Comparison of ENCODE assay signal across 23 cellular contexts in the genomic region with DNA sequence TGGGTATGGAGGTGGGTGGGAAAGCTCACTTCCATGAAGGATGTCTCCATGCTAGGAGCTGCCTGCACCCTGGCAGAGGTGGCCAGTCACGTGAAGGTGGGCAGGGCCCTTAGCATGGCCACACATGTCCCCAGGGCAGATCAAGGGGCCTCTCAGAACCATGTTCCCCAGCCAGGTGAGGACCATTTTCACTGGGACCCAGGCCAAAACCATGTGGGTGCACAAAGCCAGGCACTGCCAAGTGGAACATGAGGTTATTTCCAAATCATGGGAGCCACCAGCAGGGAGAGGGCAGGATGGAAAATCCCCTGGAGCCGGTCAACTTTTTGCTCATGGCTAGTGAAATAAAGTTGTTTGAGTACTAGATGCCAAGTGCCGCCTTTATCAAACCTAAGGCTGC. TPM values are rescaled to one million over a fixed set of nuclear protein-coding genes. Genes with fewer than 3 reads are reported as not detected.
DNase-seq lines count a peak whose midpoint lies in the region; ATAC-seq, FAIRE-seq and TF ChIP-seq lines count a peak whose summit lies in the region.
"Had no signal": no experiment of that assay in that cellular context is flagged by ENCODE, and none has a peak within 500 bp of the region (broad histone marks: within the 10 kb centered on the region; RNA-seq: fewer than 3 reads in every experiment).

No MANE protein-coding gene starts in this region.

- POLR2A ChIA-PET in MCF 10A (lab: Yijun Ruan, JAX) (interaction anchor here (0.6 to 5.7 kb wide), 4 partner anchors 9 to 25 kb away, joined by 3 to 55 read pairs (median 11); partner anchors contain the start of genes ZNF672 and ZNF692), HepG2 (lab: Yijun Ruan, JAX) (interaction anchor here (1.3 kb wide), 2 partner anchors 10 to 11 kb away, joined by 3 to 6 read pairs; partner anchors contain the start of gene ZNF672), PC-9 (lab: Charles Lee; ENCODE audit: unreplicated experiment) (no interaction called here)

- H3K27me3 ChIP-seq in breast epithelium, result no peaks in the 10 kb centered on the region
- H3K27me3 ChIP-seq in HepG2 (ENCODE audit: control insufficient read depth in 1 of 2, insufficient read depth in 2 of 2, low read length in 2 of 2), result no peaks in the 10 kb centered on the region
- H3K27me3 ChIP-seq in PC-9 (ENCODE audit: insufficient read depth, low read depth), result no peaks in the 10 kb centered on the region
- H3K27me3 ChIP-seq: heart left ventricle, transverse colon had no signal

- CTCF ChIA-PET in MCF 10A (lab: Yijun Ruan, JAX) (interaction anchor here (0.6 to 2.5 kb wide), 5 partner anchors 8 to 65 kb away, joined by 3 to 10 read pairs (median 3); partner anchors contain the start of gene ZNF692), HepG2 (lab: Yijun Ruan, JAX; ENCODE audit: low intra/inter-chr PET ratio, low total read pairs) (no interaction called here), PC-9 (lab: Charles Lee) (no interaction called here)

- H3K9me3 ChIP-seq in breast epithelium, result no peaks in the 10 kb centered on the region
- no peaks in the 10 kb centered on the region for H3K9me3 ChIP-seq in HepG2 (ENCODE audit: low read length)
- no peaks in the 10 kb centered on the region for H3K9me3 ChIP-seq in PC-9 (ENCODE audit: insufficient read depth, low read depth)
- H3K9me3 ChIP-seq: heart left ventricle, mucosa of descending colon, transverse colon had no signal

- 95% methylated on average over 2 of the region's 3 CpGs for WGBS in HepG2 (ENCODE audit: low lambda C conversion rate)

- H3K4me1 Mint-ChIP-seq in MCF 10A (ENCODE audit: insufficient read depth, unreplicated experiment) (peaks cover 5% of the 10 kb centered on the region), type B pancreatic cell (ENCODE audit: unreplicated experiment) (no peaks in the 10 kb centered on the region)
- H3K4me1 Mint-ChIP-seq in activated T-helper 1 cell treated with anti-CD3 and anti-CD28 coated beads, Interleukin-12 subunit alpha, Interleukin-12 subunit beta, Interleukin-2, Interleukin-4 antibody, amounts not matched to agents 30 ng/mL and 10 ng/mL and 1 ng/mL, durations not matched to agents 14 hours and 24 hours and 36 hours (ENCODE audit: low read depth), result no peaks in the 10 kb centered on the region

- BruUV-seq in MCF 10A (replicated peaks; lab: Mats Ljungman, UMichigan), result TSS peak; percentile 6
- TSS peak; percentile 8 for BruUV-seq in HepG2 (replicated peaks; lab: Mats Ljungman, UMichigan)
- BruUV-seq in PC-9 (replicated peaks; lab: Mats Ljungman, UMichigan), result no TSS peak

- H3K4me1 ChIP-seq in breast epithelium, result no peaks in the 10 kb centered on the region
- H3K4me1 ChIP-seq in HepG2 (ENCODE audit: insufficient read depth, low read length), result no peaks in the 10 kb centered on the region
- H3K4me1 ChIP-seq in PC-9 (replicated peaks; ENCODE audit: insufficient read depth), result no peaks in the 10 kb centered on the region
- H3K4me1 ChIP-seq: transverse colon had no signal

- H3K36me3 ChIP-seq in breast epithelium (peaks cover 18% of the 10 kb centered on the region), HepG2 (replicated peaks in 1 of 2; ENCODE audit: control insufficient read depth in 1 of 2, insufficient read depth in 2 of 2, low read length in 2 of 2) (peaks cover 28 to 67% of the 10 kb centered on the region in 2 experiments), PC-9 (ENCODE audit: low read depth) (no peaks in the 10 kb centered on the region; the same call in 1 of the 2 replicates)

- no peaks in the 10 kb centered on the region for H3F3A ChIP-seq in PC-9 (ENCODE audit: insufficient read depth, low read depth)

- FAIRE-seq in HepG2 (lab: Jason Lieb, UNC), result no peak
- FAIRE-seq: endothelial cell of umbilical vein had no signal

- H2AFZ ChIP-seq in HepG2 (ENCODE audit: low read length), result no peak overlapping the region
- no peak overlapping the region for H2AFZ ChIP-seq in PC-9

- H3K27ac ChIP-seq in breast epithelium (no peak overlapping the region), HepG2 (ENCODE audit: extremely low read length, insufficient read depth, low read length) (no peak overlapping the region), PC-9 (no peak overlapping the region)
- H3K27ac ChIP-seq: C4-2B, heart left ventricle, transverse colon had no signal

- H3K4me3 ChIP-seq in breast epithelium (no peak overlapping the region), HepG2 (replicated peaks in 1 of 3; ENCODE audit: insufficient read depth in 1 of 3, low read depth in 2 of 3, low read length in 3 of 3) (no peak overlapping the region), PC-9 (no peak overlapping the region)
- H3K4me3 ChIP-seq: heart left ventricle, mucosa of descending colon, transverse colon had no signal

- H3K9me3 Mint-ChIP-seq in MCF 10A (ENCODE audit: unreplicated experiment) (no peaks in the 10 kb centered on the region), type B pancreatic cell (no peaks in the 10 kb centered on the region)
- H3K9me3 Mint-ChIP-seq in activated T-helper 1 cell treated with anti-CD3 and anti-CD28 coated beads, Interleukin-12 subunit alpha, Interleukin-12 subunit beta, Interleukin-2, Interleukin-4 antibody, amounts not matched to agents 30 ng/mL and 10 ng/mL and 1 ng/mL, durations not matched to agents 14 hours and 24 hours and 36 hours, result no peaks in the 10 kb centered on the region

- H3K4me3 Mint-ChIP-seq in MCF 10A (ENCODE audit: unreplicated experiment) (no peak overlapping the region), type B pancreatic cell (no peak overlapping the region)
- no peak overlapping the region for H3K4me3 Mint-ChIP-seq in activated T-helper 1 cell treated with anti-CD3 and anti-CD28 coated beads, Interleukin-12 subunit alpha, Interleukin-12 subunit beta, Interleukin-2, Interleukin-4 antibody, amounts not matched to agents 30 ng/mL and 10 ng/mL and 1 ng/mL, durations not matched to agents 14 hours and 24 hours and 36 hours

- H3K79me2 ChIP-seq in HepG2 (ENCODE audit: insufficient read depth, low read length) (no peaks in the 10 kb centered on the region), PC-9 (ENCODE audit: low read depth) (no peaks in the 10 kb centered on the region; the same call in 1 of the 2 replicates)

- DNase-seq in MCF 10A (ENCODE audit: unreplicated experiment) (peak; percentile 54), breast epithelium (ENCODE audit: low spot score in 2 of 2) (no peak), HepG2 (ENCODE audit: low spot score) (no peak), type B pancreatic cell (ENCODE audit: extremely low spot score, unreplicated experiment) (peak; percentile 29), SIG-M5 treated with dmso at 0.1 percent for 504 hours (lab: John Stamatoyannopoulos, UW; ENCODE audit: unreplicated experiment) (no peak), PC-9 (no peak), NCI-H446 (lab: John Stamatoyannopoulos, UW) (no peak)
- DNase-seq in activated T-helper 1 cell treated with anti-CD3 and anti-CD28 coated beads, Interleukin-12 subunit alpha, Interleukin-12 subunit beta, Interleukin-2, Interleukin-4 antibody, amounts not matched to agents 30 ng/mL and 10 ng/mL and 1 ng/mL, durations not matched to agents 14 hours and 24 hours and 36 hours (ENCODE audit: low spot score), result no peak
- DNase-seq: activated CD4-positive, alpha-beta T cell treated with anti-CD3 and anti-CD28 coated beads for 48 hours; activated T-cell treated with anti-CD3 and anti-CD28 coated beads for 4 hours; amniotic stem cell; HCEC 1CT; heart left ventricle; MM.1S; mucosa of descending colon; NCI-H146; NCI-H524; stimulated activated CD4-positive, alpha-beta T cell treated with anti-CD3 and anti-CD28 coated beads, Interleukin-2, amount 100 ng/mL, for 48 hours; stimulated activated naive CD8-positive, alpha-beta T cell treated with anti-CD3 and anti-CD28 coated beads, Interleukin-15, Interleukin-2, amounts not matched to agents 100 U/mL and 50 U/mL, for 24 hours; SW 1271; transverse colon had no signal

- H3K36me3 Mint-ChIP-seq in MCF 10A (ENCODE audit: insufficient read depth, unreplicated experiment) (peaks cover 46% of the 10 kb centered on the region), type B pancreatic cell (peaks cover 6% of the 10 kb centered on the region)
- H3K36me3 Mint-ChIP-seq in activated T-helper 1 cell treated with anti-CD3 and anti-CD28 coated beads, Interleukin-12 subunit alpha, Interleukin-12 subunit beta, Interleukin-2, Interleukin-4 antibody, amounts not matched to agents 30 ng/mL and 10 ng/mL and 1 ng/mL, durations not matched to agents 14 hours and 24 hours and 36 hours (ENCODE audit: low read depth), result peaks cover 19% of the 10 kb centered on the region

- H3K9ac ChIP-seq in HepG2 (ENCODE audit: insufficient read depth, low read depth, low read length), result no peak overlapping the region

- TF ChIP-seq EP300 in HepG2 (IDR thresholded peaks at IDR 0.05; ENCODE audit: low read depth in 2 of 2, low read length in 2 of 2), result no peak
- TF ChIP-seq EP300 in HepG2 (CRISPR knock-in tag; IDR thresholded peaks at IDR 0.05; ENCODE audit: borderline replicate concordance), result no peak

- in situ Hi-C loops in HepG2 (cut with HindIII; ENCODE audit: extremely low pct_ligation_motif_present, low pct_unique_long_range_greater_than_20kb), result no loop called here

- H3K27me3 Mint-ChIP-seq in MCF 10A (ENCODE audit: insufficient read depth, unreplicated experiment), result no peaks in the 10 kb centered on the region
- H3K27me3 Mint-ChIP-seq in activated T-helper 1 cell treated with anti-CD3 and anti-CD28 coated beads, Interleukin-12 subunit alpha, Interleukin-12 subunit beta, Interleukin-2, Interleukin-4 antibody, amounts not matched to agents 30 ng/mL and 10 ng/mL and 1 ng/mL, durations not matched to agents 14 hours and 24 hours and 36 hours (ENCODE audit: insufficient read depth), result no peaks in the 10 kb centered on the region
- no peaks in the 10 kb centered on the region for H3K27me3 Mint-ChIP-seq in type B pancreatic cell

- H4K20me1 ChIP-seq in HepG2 (ENCODE audit: insufficient read depth, low read length) (0 out of 2 replicates have a peak, but pooled peaks cover 3% of the 10 kb centered on the region), PC-9 (ENCODE audit: insufficient read depth) (no peaks in the 10 kb centered on the region)

- no peak for ATAC-seq in HepG2
- ATAC-seq: mucosa of descending colon; stimulated activated naive CD8-positive, alpha-beta T cell treated with anti-CD3 and anti-CD28 coated beads, Interleukin-15, Interleukin-2, amounts not matched to agents 100 U/mL and 50 U/mL, for 24 hours had no signal

- intact Hi-C loops in MCF 10A (cut with micrococcal nuclease) (no loop called here), breast epithelium (cut with DNase I; ENCODE audit: low total_unique reads) (no loop called here), HepG2 (cut with micrococcal nuclease; ENCODE audit: unreplicated experiment) (no loop called here), PC-9 (cut with micrococcal nuclease; ENCODE audit: unreplicated experiment) (no loop called here)
- intact Hi-C loops in activated T-helper 1 cell treated with anti-CD3 and anti-CD28 coated beads, Interleukin-12 subunit alpha, Interleukin-12 subunit beta, Interleukin-2, Interleukin-4 antibody, amounts not matched to agents 30 ng/mL and 10 ng/mL and 1 ng/mL, durations not matched to agents 14 hours and 24 hours and 36 hours (cut with micrococcal nuclease), result no loop called here

- no peak overlapping the region for H3K27ac Mint-ChIP-seq in MCF 10A (ENCODE audit: low read depth, unreplicated experiment)
- peak overlapping the region; percentile 50 for H3K27ac Mint-ChIP-seq in activated T-helper 1 cell treated with anti-CD3 and anti-CD28 coated beads, Interleukin-12 subunit alpha, Interleukin-12 subunit beta, Interleukin-2, Interleukin-4 antibody, amounts not matched to agents 30 ng/mL and 10 ng/mL and 1 ng/mL, durations not matched to agents 14 hours and 24 hours and 36 hours
- H3K27ac Mint-ChIP-seq in type B pancreatic cell, result no peak overlapping the region

- TF ChIP-seq RAD21 in HepG2 (CRISPR knock-in tag; IDR thresholded peaks at IDR 0.05), result no peak

- no peak overlapping the region for H3K4me2 ChIP-seq in HepG2 (ENCODE audit: low read depth, low read length)
- no peak overlapping the region for H3K4me2 ChIP-seq in PC-9

- TF ChIP-seq CTCF in MCF 10A (IDR thresholded peaks at IDR 0.05; ENCODE audit: unreplicated experiment) (no peak), breast epithelium (IDR thresholded peaks at IDR 0.05) (no peak), HepG2 (CRISPR knock-in tag; IDR thresholded peaks at IDR 0.05) (no peak), type B pancreatic cell (conservative IDR thresholded peaks at IDR 0.05) (no peak), PC-9 (conservative IDR thresholded peaks at IDR 0.05) (no peak)

- TF ChIP-seq POLR2A in breast epithelium (IDR thresholded peaks at IDR 0.05) (no peak), HepG2 (IDR thresholded peaks at IDR 0.05; ENCODE audit: insufficient read depth in 1 of 2, low read depth in 2 of 2, low read length in 2 of 2) (no peak; a peak in 1 of 4 replicates)

- H3K9me2 ChIP-seq in PC-9 (ENCODE audit: insufficient read depth), result no peaks in the 10 kb centered on the region

RNA-seq across cellular contexts. Expression of gene ZNF692, which starts 9.7 kb away (rescaled TPM):
- total RNA-seq in MCF 10A (2022) (88.8 and 103 TPM in 2 replicates), breast epithelium (10 to 100 TPM; 11.5 to 84.3 (median 77.7) TPM), HepG2 (2016; rRNA removed; fragmentation: Illumina TruSeq; extraction: Trizol) (6.2 and 27.3 TPM in 2 replicates), type B pancreatic cell (ENCODE audit: low replicate concordance) (55.0 and 73.0 TPM in 2 replicates), PC-9 (2021) (46.6 and 51.7 TPM in 2 replicates)
- 89.6 and 91.0 TPM in 2 replicates for total RNA-seq in activated T-helper 1 cell treated with anti-CD3 and anti-CD28 coated beads, Interleukin-12 subunit alpha, Interleukin-12 subunit beta, Interleukin-2, Interleukin-4 antibody, amounts not matched to agents 30 ng/mL and 10 ng/mL and 1 ng/mL, durations not matched to agents 14 hours and 24 hours and 36 hours
- 6.1 and 6.8 TPM in 2 replicates for total RNA-seq in HepG2 (2016; cell fraction: cytosol; rRNA removed; fragmentation: Illumina TruSeq; extraction: Trizol; ENCODE audit: low read depth)
- 6.3 and 26.1 TPM in 2 replicates for total RNA-seq in HepG2 (2016; cell fraction: insoluble cytoplasmic fraction; rRNA removed; fragmentation: Illumina TruSeq; extraction: Trizol)
- 6.5 and 7.6 TPM in 2 replicates for total RNA-seq in HepG2 (2016; cell fraction: membrane; rRNA removed; fragmentation: Illumina TruSeq; extraction: Trizol)
- total RNA-seq in HepG2 (2016; cell fraction: nucleus; rRNA removed; fragmentation: Illumina TruSeq; extraction: Trizol), result 39.9 and 46.9 TPM in 2 replicates
- polyA plus RNA-seq in HepG2 (2011; rRNA removed), result 45.8 and 56.0 TPM in 2 replicates
- polyA plus RNA-seq in HepG2 (2011; cell fraction: cytosol; rRNA removed), result 11.1 and 18.9 TPM in 2 replicates
- polyA plus RNA-seq in HepG2 (2011; cell fraction: nucleus; rRNA removed), result 493 and 513 TPM in 2 replicates
- polyA plus RNA-seq in HepG2 (2012), result 24.8 and 36.0 TPM in 2 replicates
- 4.2 and 5.0 TPM in 2 replicates for polyA plus RNA-seq in HepG2 (2016; cell fraction: cytosol; fragmentation: Illumina TruSeq; extraction: Trizol; ENCODE audit: low read depth)
- polyA plus RNA-seq in HepG2 (2016; cell fraction: insoluble cytoplasmic fraction; fragmentation: Illumina TruSeq; extraction: Trizol; ENCODE audit: low read depth), result 6.8 and 9.0 TPM in 2 replicates
- polyA plus RNA-seq in HepG2 (2016; cell fraction: membrane; fragmentation: Illumina TruSeq; extraction: Trizol; ENCODE audit: low read depth), result 6.7 and 6.9 TPM in 2 replicates
- polyA plus RNA-seq in HepG2 (2016; cell fraction: nucleus; fragmentation: Illumina TruSeq; extraction: Trizol; ENCODE audit: insufficient read depth, low read depth), result 133 and 150 TPM in 2 replicates
- 15.3 and 41.9 TPM in 2 replicates for polyA minus RNA-seq in HepG2 (2011; rRNA and poly(A)+ RNA removed; ENCODE audit: low replicate concordance)
- polyA minus RNA-seq in HepG2 (2011; cell fraction: cytosol; rRNA and poly(A)+ RNA removed), result 3.1 and 3.3 TPM in 2 replicates
- polyA minus RNA-seq in HepG2 (2011; cell fraction: nucleus; rRNA and poly(A)+ RNA removed), result 33.8 and 34.6 TPM in 2 replicates

RNA-seq across cellular contexts. Expression of gene ZNF672, which starts 11.1 kb away (rescaled TPM):
- total RNA-seq in MCF 10A (2022) (35.8 and 36.2 TPM in 2 replicates), breast epithelium (10 to 100 TPM; 23.2 to 31.6 (median 27.2) TPM), HepG2 (2016; rRNA removed; fragmentation: Illumina TruSeq; extraction: Trizol) (16.8 and 17.2 TPM in 2 replicates), type B pancreatic cell (ENCODE audit: low replicate concordance) (33.0 and 35.0 TPM in 2 replicates), PC-9 (2021) (24.7 and 27.6 TPM in 2 replicates)
- 42.3 and 45.2 TPM in 2 replicates for total RNA-seq in activated T-helper 1 cell treated with anti-CD3 and anti-CD28 coated beads, Interleukin-12 subunit alpha, Interleukin-12 subunit beta, Interleukin-2, Interleukin-4 antibody, amounts not matched to agents 30 ng/mL and 10 ng/mL and 1 ng/mL, durations not matched to agents 14 hours and 24 hours and 36 hours
- total RNA-seq in HepG2 (2016; cell fraction: cytosol; rRNA removed; fragmentation: Illumina TruSeq; extraction: Trizol; ENCODE audit: low read depth), result 3.1 and 4.0 TPM in 2 replicates
- 14.8 and 16.9 TPM in 2 replicates for total RNA-seq in HepG2 (2016; cell fraction: insoluble cytoplasmic fraction; rRNA removed; fragmentation: Illumina TruSeq; extraction: Trizol)
- total RNA-seq in HepG2 (2016; cell fraction: membrane; rRNA removed; fragmentation: Illumina TruSeq; extraction: Trizol), result 10.2 and 12.7 TPM in 2 replicates
- total RNA-seq in HepG2 (2016; cell fraction: nucleus; rRNA removed; fragmentation: Illumina TruSeq; extraction: Trizol), result 9.1 and 12.7 TPM in 2 replicates
- polyA plus RNA-seq in HepG2 (2011; rRNA removed), result 22.9 and 25.1 TPM in 2 replicates
- 24.3 and 29.1 TPM in 2 replicates for polyA plus RNA-seq in HepG2 (2011; cell fraction: cytosol; rRNA removed)
- polyA plus RNA-seq in HepG2 (2011; cell fraction: nucleus; rRNA removed), result 35.0 and 36.6 TPM in 2 replicates
- 9.7 and 13.0 TPM in 2 replicates for polyA plus RNA-seq in HepG2 (2012)
- 1.9 and 2.9 TPM in 2 replicates for polyA plus RNA-seq in HepG2 (2016; cell fraction: cytosol; fragmentation: Illumina TruSeq; extraction: Trizol; ENCODE audit: low read depth)
- 14.5 TPM in 2 replicates for polyA plus RNA-seq in HepG2 (2016; cell fraction: insoluble cytoplasmic fraction; fragmentation: Illumina TruSeq; extraction: Trizol; ENCODE audit: low read depth)
- polyA plus RNA-seq in HepG2 (2016; cell fraction: membrane; fragmentation: Illumina TruSeq; extraction: Trizol; ENCODE audit: low read depth), result 6.4 and 6.5 TPM in 2 replicates
- polyA plus RNA-seq in HepG2 (2016; cell fraction: nucleus; fragmentation: Illumina TruSeq; extraction: Trizol; ENCODE audit: insufficient read depth, low read depth), result 14.3 and 15.1 TPM in 2 replicates
- polyA minus RNA-seq in HepG2 (2011; rRNA and poly(A)+ RNA removed; ENCODE audit: low replicate concordance), result 49.0 and 55.7 TPM in 2 replicates
- polyA minus RNA-seq in HepG2 (2011; cell fraction: cytosol; rRNA and poly(A)+ RNA removed), result 15.0 and 15.7 TPM in 2 replicates
- polyA minus RNA-seq in HepG2 (2011; cell fraction: nucleus; rRNA and poly(A)+ RNA removed), result 22.0 and 24.1 TPM in 2 replicates

RNA-seq across cellular contexts. Expression of gene SH3BP5L, which starts 23.4 kb away (rescaled TPM):
- total RNA-seq in MCF 10A (2022) (31.5 and 34.0 TPM in 2 replicates), breast epithelium (10 to 100 TPM; 11.5 to 18.9 (median 13.4) TPM), HepG2 (2016; rRNA removed; fragmentation: Illumina TruSeq; extraction: Trizol) (10.2 and 14.9 TPM in 2 replicates), type B pancreatic cell (ENCODE audit: low replicate concordance) (33.4 and 33.7 TPM in 2 replicates), PC-9 (2021) (24.6 and 25.6 TPM in 2 replicates)
- total RNA-seq in activated T-helper 1 cell treated with anti-CD3 and anti-CD28 coated beads, Interleukin-12 subunit alpha, Interleukin-12 subunit beta, Interleukin-2, Interleukin-4 antibody, amounts not matched to agents 30 ng/mL and 10 ng/mL and 1 ng/mL, durations not matched to agents 14 hours and 24 hours and 36 hours, result 29.0 and 30.9 TPM in 2 replicates
- 2.1 and 2.4 TPM in 2 replicates for total RNA-seq in HepG2 (2016; cell fraction: cytosol; rRNA removed; fragmentation: Illumina TruSeq; extraction: Trizol; ENCODE audit: low read depth)
- total RNA-seq in HepG2 (2016; cell fraction: insoluble cytoplasmic fraction; rRNA removed; fragmentation: Illumina TruSeq; extraction: Trizol), result 10.1 and 14.6 TPM in 2 replicates
- total RNA-seq in HepG2 (2016; cell fraction: membrane; rRNA removed; fragmentation: Illumina TruSeq; extraction: Trizol), result 6.4 and 6.5 TPM in 2 replicates
- 11.2 and 11.7 TPM in 2 replicates for total RNA-seq in HepG2 (2016; cell fraction: nucleus; rRNA removed; fragmentation: Illumina TruSeq; extraction: Trizol)
- polyA plus RNA-seq in HepG2 (2011; rRNA removed), result 10.3 and 12.3 TPM in 2 replicates
- polyA plus RNA-seq in HepG2 (2011; cell fraction: cytosol; rRNA removed), result 9.8 and 12.1 TPM in 2 replicates
- polyA plus RNA-seq in HepG2 (2011; cell fraction: nucleus; rRNA removed), result 27.6 and 28.0 TPM in 2 replicates
- polyA plus RNA-seq in HepG2 (2012), result 6.7 and 9.1 TPM in 2 replicates
- 1.3 and 1.8 TPM in 2 replicates for polyA plus RNA-seq in HepG2 (2016; cell fraction: cytosol; fragmentation: Illumina TruSeq; extraction: Trizol; ENCODE audit: low read depth)
- polyA plus RNA-seq in HepG2 (2016; cell fraction: insoluble cytoplasmic fraction; fragmentation: Illumina TruSeq; extraction: Trizol; ENCODE audit: low read depth), result 7.7 and 9.1 TPM in 2 replicates
- 3.6 and 3.7 TPM in 2 replicates for polyA plus RNA-seq in HepG2 (2016; cell fraction: membrane; fragmentation: Illumina TruSeq; extraction: Trizol; ENCODE audit: low read depth)
- 14.2 and 14.7 TPM in 2 replicates for polyA plus RNA-seq in HepG2 (2016; cell fraction: nucleus; fragmentation: Illumina TruSeq; extraction: Trizol; ENCODE audit: insufficient read depth, low read depth)
- 18.7 and 35.4 TPM in 2 replicates for polyA minus RNA-seq in HepG2 (2011; rRNA and poly(A)+ RNA removed; ENCODE audit: low replicate concordance)
- 4.0 and 5.7 TPM in 2 replicates for polyA minus RNA-seq in HepG2 (2011; cell fraction: cytosol; rRNA and poly(A)+ RNA removed)
- 19.3 and 23.9 TPM in 2 replicates for polyA minus RNA-seq in HepG2 (2011; cell fraction: nucleus; rRNA and poly(A)+ RNA removed)

RNA-seq across cellular contexts. Expression of gene PGBD2, which starts 56.9 kb away (rescaled TPM):
- 5.2 and 5.9 TPM in 2 replicates for total RNA-seq in MCF 10A (2022)
- 10 to 100 TPM in 2 of 3 donors, 1 to 10 TPM in 1; 2.9 to 16.8 (median 11.1) TPM for total RNA-seq in breast epithelium
- 7.2 and 8.4 TPM in 2 replicates for total RNA-seq in activated T-helper 1 cell treated with anti-CD3 and anti-CD28 coated beads, Interleukin-12 subunit alpha, Interleukin-12 subunit beta, Interleukin-2, Interleukin-4 antibody, amounts not matched to agents 30 ng/mL and 10 ng/mL and 1 ng/mL, durations not matched to agents 14 hours and 24 hours and 36 hours
- total RNA-seq in HepG2 (2016; rRNA removed; fragmentation: Illumina TruSeq; extraction: Trizol), result 7.4 and 7.9 TPM in 2 replicates
- 0.81 and 1.5 TPM in 2 replicates for total RNA-seq in HepG2 (2016; cell fraction: cytosol; rRNA removed; fragmentation: Illumina TruSeq; extraction: Trizol; ENCODE audit: low read depth)
- total RNA-seq in HepG2 (2016; cell fraction: insoluble cytoplasmic fraction; rRNA removed; fragmentation: Illumina TruSeq; extraction: Trizol), result 7.9 and 8.9 TPM in 2 replicates
- 1.8 and 2.9 TPM in 2 replicates for total RNA-seq in HepG2 (2016; cell fraction: membrane; rRNA removed; fragmentation: Illumina TruSeq; extraction: Trizol)
- 9.1 and 10.5 TPM in 2 replicates for total RNA-seq in HepG2 (2016; cell fraction: nucleus; rRNA removed; fragmentation: Illumina TruSeq; extraction: Trizol)
- polyA plus RNA-seq in HepG2 (2011; rRNA removed), result 6.0 and 6.8 TPM in 2 replicates
- 3.2 and 3.4 TPM in 2 replicates for polyA plus RNA-seq in HepG2 (2011; cell fraction: cytosol; rRNA removed)
- polyA plus RNA-seq in HepG2 (2011; cell fraction: nucleus; rRNA removed), result 14.7 and 16.8 TPM in 2 replicates
- polyA plus RNA-seq in HepG2 (2012), result 2.7 and 3.3 TPM in 2 replicates
- polyA plus RNA-seq in HepG2 (2016; cell fraction: cytosol; fragmentation: Illumina TruSeq; extraction: Trizol; ENCODE audit: low read depth), result 0.41 and 0.51 TPM in 2 replicates
- 6.0 and 6.6 TPM in 2 replicates for polyA plus RNA-seq in HepG2 (2016; cell fraction: insoluble cytoplasmic fraction; fragmentation: Illumina TruSeq; extraction: Trizol; ENCODE audit: low read depth)
- 1.1 and 1.2 TPM in 2 replicates for polyA plus RNA-seq in HepG2 (2016; cell fraction: membrane; fragmentation: Illumina TruSeq; extraction: Trizol; ENCODE audit: low read depth)
- polyA plus RNA-seq in HepG2 (2016; cell fraction: nucleus; fragmentation: Illumina TruSeq; extraction: Trizol; ENCODE audit: insufficient read depth, low read depth), result 16.5 and 19.0 TPM in 2 replicates
- polyA minus RNA-seq in HepG2 (2011; rRNA and poly(A)+ RNA removed; ENCODE audit: low replicate concordance), result 4.2 and 10.7 TPM in 2 replicates
- polyA minus RNA-seq in HepG2 (2011; cell fraction: cytosol; rRNA and poly(A)+ RNA removed), result 1.8 and 3.4 TPM in 2 replicates
- polyA minus RNA-seq in HepG2 (2011; cell fraction: nucleus; rRNA and poly(A)+ RNA removed), result 6.8 and 8.1 TPM in 2 replicates
- 10.1 and 14.8 TPM in 2 replicates for total RNA-seq in type B pancreatic cell (ENCODE audit: low replicate concordance)
- total RNA-seq in PC-9 (2021), result 5.3 and 5.6 TPM in 2 replicates

Comparison
In these comparisons a context has a peak if more than half of its experiments do, and no peak if none do; other contexts are left out.
1. DNase-seq: peak in MCF 10A (single experiment) and type B pancreatic cell (single experiment); none in breast epithelium (0 of 2), activated T-helper 1 cell treated with anti-CD3 and anti-CD28 coated beads, Interleukin-12 subunit alpha, Interleukin-12 subunit beta, Interleukin-2, Interleukin-4 antibody, amounts not matched to agents 30 ng/mL and 10 ng/mL and 1 ng/mL, durations not matched to agents 14 hours and 24 hours and 36 hours (single experiment), HepG2 (single experiment), SIG-M5 treated with dmso at 0.1 percent for 504 hours (single experiment), PC-9 (0 of 2) and NCI-H446 (0 of 2).